Comparison of ENCODE assay signal across 8 cellular contexts in the genomic region with DNA sequence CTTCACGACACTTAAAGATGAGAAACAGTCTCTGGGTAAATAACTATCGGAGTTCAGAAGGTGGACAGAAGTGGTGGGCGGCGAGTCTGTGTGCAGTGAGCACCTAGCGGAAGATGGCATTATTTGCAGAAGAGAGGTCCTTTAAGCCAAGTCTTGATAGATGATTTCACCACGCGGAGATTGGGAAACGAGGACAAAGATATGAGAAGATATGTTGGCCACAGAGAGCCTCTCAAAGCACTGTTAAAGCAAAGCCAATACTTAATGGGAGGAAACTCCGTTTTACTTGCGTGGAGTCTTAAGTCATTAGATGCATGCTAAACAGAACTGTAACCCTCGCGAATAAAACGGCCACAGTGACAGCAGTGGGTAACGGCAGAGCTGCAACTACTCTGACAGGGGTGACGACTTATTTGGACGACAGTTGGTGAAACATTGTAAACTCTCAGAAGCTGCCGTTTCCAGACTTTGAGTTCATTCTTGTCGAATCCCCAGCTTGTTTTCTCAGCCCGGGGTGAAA. TPM values are rescaled to one million over a fixed set of nuclear protein-coding genes. Genes with fewer than 3 reads are reported as not detected.
DNase-seq lines count a peak whose midpoint lies in the region; ATAC-seq and TF ChIP-seq lines count a peak whose summit lies in the region.

No MANE protein-coding gene starts in this region.

- intact Hi-C loops in adrenal gland (cut with DNase I) = loop anchor here in 1 of 2 donors (10.0 kb wide), 1 partner anchor 69 kb away; a partner anchor contains a TSS

- TF ChIP-seq CTCF in adrenal gland (IDR thresholded peaks at IDR 0.05) = peak in 5 of 6 experiments; percentile 13 to 58 (median 46)

- H3K36me3 ChIP-seq in HUES48 (ENCODE audit: control insufficient read depth, insufficient read depth, low read length) = no peaks in the 10 kb centered on the region; the same call in 1 of the 2 replicates
- no peaks in the 10 kb centered on the region for H3K36me3 ChIP-seq in SJCRH30
- no peaks in the 10 kb centered on the region for H3K36me3 ChIP-seq in adrenal gland (replicated peaks in 1 of 2)

- TF ChIP-seq POLR2A in adrenal gland (IDR thresholded peaks at IDR 0.05) = peak in 1 of 2 donors; percentile 36

- no peaks in the 10 kb centered on the region for H3K27me3 ChIP-seq in HUES48 (ENCODE audit: control insufficient read depth, insufficient read depth, low read length)
- H3K27me3 ChIP-seq in SJCRH30 = no peaks in the 10 kb centered on the region
- no peaks in the 10 kb centered on the region for H3K27me3 ChIP-seq in adrenal gland

- ATAC-seq in GM19035 (IDR thresholded peaks at IDR 0.05; ENCODE audit: unreplicated experiment) = peak; percentile 23

- peak; percentile 17 for DNase-seq in AG08395 (ENCODE audit: low spot score)
- DNase-seq in SJCRH30 = peak; percentile 19 to 61
- DNase-seq in adrenal gland = peak in 6 of 7 donors; percentile 55 to 78 (median 70)
- DNase-seq in stimulated activated CD4-positive, alpha-beta T cell treated with anti-CD3 and anti-CD28 coated beads, Interleukin-1b, Interleukin-23, amount 100 ng/mL, for 24 hours (ENCODE audit: low read depth in 4 of 4, low spot score in 1 of 4) = peak in 3 of 4 experiments; percentile 12 to 27 (median 25)
- no peak for DNase-seq in occipital lobe (lab: John Stamatoyannopoulos, UW)

- H3K9me3 ChIP-seq in HUES48 (ENCODE audit: control insufficient read depth, insufficient read depth, low read length) = no peaks in the 10 kb centered on the region
- H3K9me3 ChIP-seq in SJCRH30 (replicated peaks) = no peaks in the 10 kb centered on the region
- no peaks in the 10 kb centered on the region for H3K9me3 ChIP-seq in adrenal gland (replicated peaks in 1 of 3)
- H3K9me3 ChIP-seq in iPS-18c (ENCODE audit: control insufficient read depth, insufficient read depth, low read length) = peaks cover 4% of the 10 kb centered on the region

- H3K4me3 ChIP-seq in HUES48 (ENCODE audit: low read depth, low read length) = peak overlapping the region; percentile 82
- H3K4me3 ChIP-seq in SJCRH30 = peak overlapping the region; percentile 89
- H3K4me3 ChIP-seq in adrenal gland = peak overlapping the region in 2 of 4 donors; percentile 98
- H3K4me3 ChIP-seq in iPS-18c (ENCODE audit: insufficient read depth, low read depth, low read length) = peak overlapping the region; percentile 96

- WGBS in adrenal gland, 4 donors = 1 to 4% (median 3%) methylated on average over 18 to 19 of the region's 19 CpGs

- peak overlapping the region; percentile 96 for H3K27ac ChIP-seq in HUES48 (ENCODE audit: low read depth, low read length)
- peak overlapping the region; percentile 76 for H3K27ac ChIP-seq in SJCRH30
- peak overlapping the region; percentile 61 to 98 (median 92) for H3K27ac ChIP-seq in adrenal gland

- peak overlapping the region; percentile 58; the same call in 1 of the 2 replicates for H3K9ac ChIP-seq in HUES48 (ENCODE audit: low read depth, low read length)

- H3K4me1 ChIP-seq in HUES48 (ENCODE audit: control insufficient read depth, insufficient read depth, low read length) (peaks cover 6% of the 10 kb centered on the region; the same call in 1 of the 2 replicates), SJCRH30 (peaks cover 3% of the 10 kb centered on the region), adrenal gland (replicated peaks in 1 of 2) (peaks cover 4 to 41% of the 10 kb centered on the region in 2 donors)

RNA-seq across cellular contexts. Expression of a gene that starts 0.6 kb away (rescaled TPM):
- 31.8 and 46.6 TPM in 2 replicates for total RNA-seq in SJCRH30 (2014; rRNA removed; shearing (Covaris generic))
- total RNA-seq in adrenal gland (10 to 100 TPM; 38.1 to 71.4 (median 46.6) TPM), occipital lobe (119 TPM)
- polyA plus RNA-seq in adrenal gland = 10 to 100 TPM in 1 of 3 donors, 1 to 10 TPM in 2; 4.1 to 22.6 (median 7.8) TPM
